ENCODE assay signal across 1 cellular context in genomic region chr5:72307968-72308852, GRCh38.
A peak's percentile ranks its signal among the peaks of the same experiment; 100 is the strongest.
TF ChIP-seq lines count a peak whose summit lies in the region.

No MANE protein-coding gene starts in this region.

TF ChIP-seq in K562, 482 proteins besides CTCF, POLR2A, EP300 and RAD21 (continued from another document and continues in another):
- TF ChIP-seq ETS2 (tag; IDR thresholded peaks at IDR 0.05; ENCODE audit: borderline replicate concordance, poor library complexity, severe bottlenecking) (no peak), STAT6 (CRISPR knock-in tag; IDR thresholded peaks at IDR 0.05) (0 out of 2 replicates have a peak, but pooled peaks have one; percentile 81), NFE2 (IDR thresholded peaks at IDR 0.05; ENCODE audit: low read depth) (0 out of 2 replicates have a peak, but pooled peaks have one; percentile 5), CHD7 (IDR thresholded peaks at IDR 0.05; ENCODE audit: low read depth, low read length) (no peak), GABPA (tag; conservative IDR thresholded peaks at IDR 0.05; ENCODE audit: low read depth) (no peak; the same call in 1 of the 2 replicates), THRA (IDR thresholded peaks at IDR 0.05) (no peak), CBFA2T2 (conservative IDR thresholded peaks at IDR 0.05) (no peak), PRPF4 (IDR thresholded peaks at IDR 0.05; ENCODE audit: insufficient read depth, low read depth, low read length, poor library complexity, severe bottlenecking) (peak; percentile 68), CEBPG (CRISPR knock-in tag; IDR thresholded peaks at IDR 0.05) (no peak), CEBPG (tag; conservative IDR thresholded peaks at IDR 0.05 in 1 of 2, IDR thresholded peaks at IDR 0.05 in 1 of 2) (no peak), ZNF507 (tag; conservative IDR thresholded peaks at IDR 0.05) (no peak), RREB1 (CRISPR knock-in tag; IDR thresholded peaks at IDR 0.05) (no peak), NR3C1 (CRISPR knock-in tag; IDR thresholded peaks at IDR 0.05) (no peak), HES1 (IDR thresholded peaks at IDR 0.05; ENCODE audit: low read depth) (no peak), SNRNP70 (optimal IDR thresholded peaks at IDR 0.05; ENCODE audit: low read depth, low read length) (no peak), LCOR (CRISPR knock-in tag; IDR thresholded peaks at IDR 0.05) (peak; percentile 78), CREM (IDR thresholded peaks at IDR 0.05; ENCODE audit: low read depth) (peak; percentile 65), ZFP30 (CRISPR knock-in tag; IDR thresholded peaks at IDR 0.05; ENCODE audit: borderline replicate concordance) (no peak), MEF2D (tag; conservative IDR thresholded peaks at IDR 0.05; ENCODE audit: low read depth) (no peak), RERE (CRISPR knock-in tag; IDR thresholded peaks at IDR 0.05; ENCODE audit: borderline replicate concordance) (no peak), BRD9 (IDR thresholded peaks at IDR 0.05; ENCODE audit: low read depth, partially characterized antibody) (peak; percentile 37), ZNF217 (CRISPR knock-in tag; IDR thresholded peaks at IDR 0.05) (no peak)
